Comparison of ENCODE assay signal across 15 cellular contexts in the genomic region with DNA sequence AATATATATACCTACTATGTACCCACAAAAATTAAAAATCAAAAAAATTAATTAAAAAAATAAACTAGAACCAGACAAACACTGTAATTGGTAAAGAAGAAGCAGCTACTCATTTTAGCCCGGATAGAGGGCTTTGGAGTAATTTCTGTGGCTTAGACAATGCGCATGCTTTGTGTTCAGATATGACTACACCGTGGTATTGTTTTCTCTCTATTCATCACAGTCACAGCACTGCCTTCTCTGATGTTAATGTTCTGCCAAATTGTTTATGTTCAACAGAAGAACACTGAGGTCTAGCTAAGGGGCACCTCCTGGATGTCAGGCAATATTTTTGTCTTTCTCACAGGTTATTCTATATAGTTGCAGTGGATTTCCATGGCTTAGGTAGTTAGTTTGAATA.
DNase-seq lines count a peak whose midpoint lies in the region; ATAC-seq and TF ChIP-seq lines count a peak whose summit lies in the region.
"Had no signal": no experiment of that assay in that cellular context is flagged by ENCODE, and none has a peak within 500 bp of the region (broad histone marks: within the 10 kb centered on the region; RNA-seq: fewer than 3 reads in every experiment).

No MANE protein-coding gene starts in this region.

- CTCF ChIA-PET in HEK293T (lab: Yijun Ruan, JAX), result no interaction called here

- POLR2A ChIA-PET in HEK293T (lab: Yijun Ruan, JAX), result no interaction called here

- ATAC-seq in GM18907 (IDR thresholded peaks at IDR 0.05; ENCODE audit: unreplicated experiment), result peak; percentile 99
- peak; percentile 68 for ATAC-seq in GM21528 (IDR thresholded peaks at IDR 0.05; ENCODE audit: low FRiP score, unreplicated experiment)
- peak; percentile 85 for ATAC-seq in HG02973 (IDR thresholded peaks at IDR 0.05; ENCODE audit: unreplicated experiment)
- ATAC-seq in HG03520 (IDR thresholded peaks at IDR 0.05; ENCODE audit: unreplicated experiment), result peak; percentile 81
- no peak for ATAC-seq in foreskin keratinocyte

- H3K9me3 Mint-ChIP-seq in chondrocyte (ENCODE audit: low read depth), result peaks cover 36% of the 10 kb centered on the region

- no peak overlapping the region for H3K27ac Mint-ChIP-seq in chondrocyte (ENCODE audit: unreplicated experiment)
- H3K27ac Mint-ChIP-seq: CD14-positive monocyte had no signal

- no peak for DNase-seq in chondrocyte (ENCODE audit: low spot score)
- no peak for DNase-seq in NCI-H1417 (lab: John Stamatoyannopoulos, UW)
- no peak for DNase-seq in HEK293T (ENCODE audit: extremely low spot score)
- no peak for DNase-seq in foreskin keratinocyte
- DNase-seq: activated CD8-positive, alpha-beta memory T cell treated with anti-CD3 and anti-CD28 coated beads for 24 hours; activated naive CD4-positive, alpha-beta T cell treated with anti-CD3 and anti-CD28 coated beads, Interleukin-2, amount 50 U/mL, for 16 hours; effector memory CD4-positive, alpha-beta T cell; mesendoderm; MV-4-11 had no signal

- H3K4me3 Mint-ChIP-seq in chondrocyte (ENCODE audit: unreplicated experiment), result no peak overlapping the region
- H3K4me3 Mint-ChIP-seq: CD14-positive monocyte had no signal

- H3K4me1 Mint-ChIP-seq in chondrocyte (ENCODE audit: low read depth), result no peaks in the 10 kb centered on the region
- H3K4me1 Mint-ChIP-seq: CD14-positive monocyte had no signal

- TF ChIP-seq CTCF in chondrocyte (IDR thresholded peaks at IDR 0.05) (no peak), foreskin keratinocyte (conservative IDR thresholded peaks at IDR 0.05) (no peak)

- H3K4me1 ChIP-seq in foreskin keratinocyte, result no peaks in the 10 kb centered on the region

- peaks cover 9% of the 10 kb centered on the region for H3K36me3 Mint-ChIP-seq in chondrocyte (ENCODE audit: low read depth)
- H3K36me3 Mint-ChIP-seq: CD14-positive monocyte had no signal

- H3K27me3 ChIP-seq in foreskin keratinocyte, result no peaks in the 10 kb centered on the region

- H3K27ac ChIP-seq in foreskin keratinocyte, result no peak overlapping the region
- H3K27ac ChIP-seq: SK-N-MC had no signal

- H3K27me3 Mint-ChIP-seq in chondrocyte (ENCODE audit: low read depth), result no peaks in the 10 kb centered on the region

TF ChIP-seq in HEK293T, 16 proteins besides CTCF, POLR2A, EP300 and RAD21:
- TF ChIP-seq BHLHE40 (IDR thresholded peaks at IDR 0.05; ENCODE audit: borderline replicate concordance), result no peak
- no peak for TF ChIP-seq FOXA1 (IDR thresholded peaks at IDR 0.05)
- no peak for TF ChIP-seq FOXM1 (IDR thresholded peaks at IDR 0.05; ENCODE audit: borderline replicate concordance)
- no peak for TF ChIP-seq CTBP1 (IDR thresholded peaks at IDR 0.05; ENCODE audit: borderline replicate concordance)
- no peak for TF ChIP-seq SP1 (IDR thresholded peaks at IDR 0.05)
- TF ChIP-seq FOXK2 (IDR thresholded peaks at IDR 0.05), result no peak
- no peak for TF ChIP-seq TARDBP (IDR thresholded peaks at IDR 0.05)
- no peak for TF ChIP-seq L3MBTL2 (conservative IDR thresholded peaks at IDR 0.05)
- no peak for TF ChIP-seq ELF4 (IDR thresholded peaks at IDR 0.05)
- TF ChIP-seq NFRKB (IDR thresholded peaks at IDR 0.05), result no peak
- TF ChIP-seq PKNOX1 (IDR thresholded peaks at IDR 0.05), result no peak
